In the genomic region with DNA sequence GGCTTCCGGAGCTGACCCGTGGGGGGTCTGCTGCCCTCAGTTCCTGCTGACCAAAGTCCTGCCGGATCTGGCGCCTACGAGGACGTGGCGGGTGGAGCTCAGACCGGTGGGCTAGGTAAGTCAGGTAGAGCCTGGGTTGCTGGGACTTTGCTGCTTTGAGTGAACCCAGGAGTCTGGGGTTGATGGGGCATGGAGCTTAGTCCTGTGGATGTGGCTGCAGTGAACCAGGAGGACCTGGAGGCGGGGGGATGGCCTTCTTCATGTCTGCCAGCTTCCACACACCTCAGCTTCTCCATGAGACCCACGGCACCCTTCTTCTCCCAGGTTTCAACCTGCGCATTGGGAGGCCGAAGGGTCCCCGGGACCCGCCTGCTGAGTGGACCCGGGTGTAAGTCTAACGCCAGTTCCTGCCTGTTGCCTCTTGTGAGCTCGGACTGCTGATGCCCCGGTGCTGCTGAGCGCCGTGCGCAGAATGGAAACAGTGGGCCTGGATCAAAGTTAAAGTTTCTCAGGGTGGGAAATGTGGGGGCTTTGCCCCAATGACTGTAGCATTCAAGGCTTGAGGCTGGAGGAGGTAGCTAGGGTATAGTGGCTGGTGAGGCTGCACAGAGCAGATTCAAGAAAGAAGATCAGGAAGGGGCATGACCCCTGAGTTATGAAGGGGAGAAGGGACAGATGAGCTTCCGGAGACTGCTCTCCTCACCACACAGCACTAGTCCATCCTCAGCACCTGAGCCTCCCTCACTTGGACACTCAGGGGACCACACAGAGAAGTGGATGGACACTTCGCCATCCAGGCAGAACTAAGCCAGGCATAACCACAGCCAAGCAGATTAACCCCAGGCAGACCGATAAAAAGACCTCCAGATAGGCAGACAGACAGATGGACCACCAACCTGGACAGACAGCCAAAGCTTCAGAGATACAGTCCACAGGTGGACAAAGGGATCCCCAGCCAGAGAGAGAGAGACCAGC, we compare ENCODE assay signal across 8 cellular contexts. TPM values are rescaled to one million over a fixed set of nuclear protein-coding genes. Genes with fewer than 3 reads are reported as not detected.
DNase-seq lines count a peak whose midpoint lies in the region; ATAC-seq and TF ChIP-seq lines count a peak whose summit lies in the region.

No MANE protein-coding gene starts in this region.

- ATAC-seq in GM18868 (IDR thresholded peaks at IDR 0.05; ENCODE audit: unreplicated experiment) (peak; percentile 0), IMR-90 (ENCODE audit: low read depth) (peak; percentile 3)

- H3K27ac ChIP-seq in IMR-90 (ENCODE audit: insufficient read depth, low read length) (peak overlapping the region; percentile 78), neural cell (ENCODE audit: low read length) (no peak overlapping the region)

- peak overlapping the region; percentile 53; the same call in 1 of the 3 replicates for H2BK15ac ChIP-seq in IMR-90 (ENCODE audit: low read depth, low read length)

- peak overlapping the region; percentile 65 for H2AK5ac ChIP-seq in IMR-90 (ENCODE audit: low read depth, low read length)

- in situ Hi-C loops in IMR-90 (cut with MboI; ENCODE audit: low sequenced_read_pairs) = loop anchor here (25.0 kb wide), 1 partner anchor 739 kb away; the partner anchor contains the start of gene PLEKHB2

- H2BK20ac ChIP-seq in IMR-90 (ENCODE audit: low read depth, low read length) = no peak overlapping the region

- intact Hi-C loops in IMR-90 (cut with micrococcal nuclease) = loop anchor here (1.0 to 2.0 kb wide), 3 partner anchors 17 to 31 kb away; partner anchors contain the start of genes IMP4 and PTPN18
- intact Hi-C loops in dendritic cell treated with granulocyte-macrophage colony-stimulating factor and Interleukin-4, amounts not matched to agents 40 ng/mL and 50 ng/mL, for 4 days (cut with micrococcal nuclease) = loop anchor here (1.0 kb wide), 3 partner anchors 17 to 31 kb away; partner anchors contain the start of genes IMP4 and PTPN18

- no peaks in the 10 kb centered on the region for H3K9me3 ChIP-seq in IMR-90 (ENCODE audit: control insufficient read depth, insufficient read depth, low read length)
- H3K9me3 ChIP-seq in neural cell (ENCODE audit: low read length) = no peaks in the 10 kb centered on the region

- no peak for TF ChIP-seq RAD21 in IMR-90 (IDR thresholded peaks at IDR 0.05; ENCODE audit: low read length)
- no peak for TF ChIP-seq RAD21 in neural cell (conservative IDR thresholded peaks at IDR 0.05)

- CTCF ChIA-PET in IMR-90 (lab: Yijun Ruan, JAX) = interaction anchor here (1.0 kb wide), 1 partner anchor 31 kb away, joined by 3 read pairs; the partner anchor contains the start of gene IMP4

- H3K27me3 ChIP-seq in IMR-90 (ENCODE audit: control insufficient read depth, insufficient read depth, low read length) = no peaks in the 10 kb centered on the region
- no peaks in the 10 kb centered on the region for H3K27me3 ChIP-seq in neural cell (ENCODE audit: insufficient read depth, low read depth, low read length)

- H3K23ac ChIP-seq in IMR-90 (ENCODE audit: low read depth, low read length) = peak overlapping the region; percentile 92

- peaks cover 15% of the 10 kb centered on the region for H3K9me1 ChIP-seq in IMR-90 (ENCODE audit: insufficient read depth, low read length)

- H3K36me3 ChIP-seq in IMR-90 (ENCODE audit: control insufficient read depth, insufficient read depth, low read length) (peaks cover 12% of the 10 kb centered on the region), neural cell (ENCODE audit: insufficient read depth, low read length) (no peaks in the 10 kb centered on the region)

- H3K27me3 Mint-ChIP-seq in dendritic cell treated with granulocyte-macrophage colony-stimulating factor and Interleukin-4, amounts not matched to agents 40 ng/mL and 50 ng/mL, for 4 days = no peaks in the 10 kb centered on the region

- peaks cover 87% of the 10 kb centered on the region for H3K36me3 Mint-ChIP-seq in dendritic cell treated with granulocyte-macrophage colony-stimulating factor and Interleukin-4, amounts not matched to agents 40 ng/mL and 50 ng/mL, for 4 days (ENCODE audit: low read depth)

- H4K8ac ChIP-seq in IMR-90 (ENCODE audit: low read depth in 2 of 2, low read length in 2 of 2) = peak overlapping the region; percentile 68 to 93

- H4K20me1 ChIP-seq in IMR-90 (ENCODE audit: insufficient read depth, low read length) = no peaks in the 10 kb centered on the region; the same call in 1 of the 2 replicates
- no peaks in the 10 kb centered on the region for H4K20me1 ChIP-seq in neural cell (ENCODE audit: insufficient read depth)

- peak overlapping the region; percentile 95 for H3K4me3 Mint-ChIP-seq in dendritic cell treated with granulocyte-macrophage colony-stimulating factor and Interleukin-4, amounts not matched to agents 40 ng/mL and 50 ng/mL, for 4 days

- DNase-seq in IMR-90 = no peak
- no peak for DNase-seq in NCI-H2081 (lab: John Stamatoyannopoulos, UW)
- DNase-seq in stimulated activated CD4-positive, alpha-beta T cell treated with anti-CD3 and anti-CD28 coated beads, Interleukin-15, amount 100 ng/mL, for 24 hours = no peak
- DNase-seq in NAMALWA (ENCODE audit: low spot score) = no peak
- no peak for DNase-seq in AG08396 (ENCODE audit: low spot score)

- H3K18ac ChIP-seq in IMR-90 (ENCODE audit: low read depth, low read length) = peak overlapping the region; percentile 43

- H2AK9ac ChIP-seq in IMR-90 (replicated peaks; ENCODE audit: low read depth, low read length, poor library complexity) = peak overlapping the region; percentile 100

- peaks cover 33 to 72% of the 10 kb centered on the region in 2 experiments for H3K79me1 ChIP-seq in IMR-90 (ENCODE audit: low read depth in 1 of 2, low read length in 2 of 2)

- H4K91ac ChIP-seq in IMR-90 (ENCODE audit: insufficient read depth, low read depth, low read length) = peak overlapping the region; percentile 90

- peaks cover 94% of the 10 kb centered on the region for H3K4me1 Mint-ChIP-seq in dendritic cell treated with granulocyte-macrophage colony-stimulating factor and Interleukin-4, amounts not matched to agents 40 ng/mL and 50 ng/mL, for 4 days (ENCODE audit: low read depth)

- H3K79me2 ChIP-seq in neural cell (replicated peaks; ENCODE audit: insufficient read depth, low read length) = no peaks in the 10 kb centered on the region

- peak overlapping the region; percentile 94 for H4K5ac ChIP-seq in IMR-90 (ENCODE audit: low read depth, low read length)

- H3K27ac Mint-ChIP-seq in dendritic cell treated with granulocyte-macrophage colony-stimulating factor and Interleukin-4, amounts not matched to agents 40 ng/mL and 50 ng/mL, for 4 days = peak overlapping the region; percentile 98

- POLR2A ChIA-PET in IMR-90 (lab: Charles Lee; ENCODE audit: unreplicated experiment) = interaction anchor here (1.1 kb wide), 1 partner anchor 35 kb away, joined by 3 read pairs; no protein-coding TSS in a partner anchor

- peak overlapping the region; percentile 97 for H3K4ac ChIP-seq in IMR-90 (ENCODE audit: low read depth, low read length)

- no peaks in the 10 kb centered on the region for H3K9me2 ChIP-seq in neural cell (ENCODE audit: insufficient read depth, low read length)

- no peak for TF ChIP-seq EP300 in neural cell (conservative IDR thresholded peaks at IDR 0.05; ENCODE audit: poor library complexity, severe bottlenecking)

- H3K4me1 ChIP-seq in IMR-90 (ENCODE audit: control insufficient read depth, insufficient read depth, low read length) = peaks cover 10% of the 10 kb centered on the region; the same call in 1 of the 2 replicates

- H3K4me2 ChIP-seq in IMR-90 (ENCODE audit: low read depth, low read length) (peak overlapping the region; percentile 90), neural cell (ENCODE audit: low read length) (peak overlapping the region; percentile 19)

- peak overlapping the region; percentile 99 for H2AFZ ChIP-seq in IMR-90 (replicated peaks; ENCODE audit: low read length, poor library complexity)
- H2AFZ ChIP-seq in neural cell (ENCODE audit: low read depth, low read length) = peak overlapping the region; percentile 91

- H3K9ac ChIP-seq in IMR-90 (ENCODE audit: low read depth, low read length) (peak overlapping the region; percentile 81), neural cell (ENCODE audit: low read length) (peak overlapping the region; percentile 75)

- H3K14ac ChIP-seq in IMR-90 (replicated peaks; ENCODE audit: low read depth, low read length) = peak overlapping the region; percentile 94

- H3K56ac ChIP-seq in IMR-90 (ENCODE audit: extremely low read depth, insufficient read depth, low read length) = peak overlapping the region; percentile 90; the same call in 1 of the 2 replicates

- no peak for TF ChIP-seq POLR2A in IMR-90 (IDR thresholded peaks at IDR 0.05; ENCODE audit: low read depth, low read length)

- H2BK5ac ChIP-seq in IMR-90 (ENCODE audit: low read depth, low read length, poor library complexity, severe bottlenecking) = peak overlapping the region; percentile 67

- no peaks in the 10 kb centered on the region for H3K9me3 Mint-ChIP-seq in dendritic cell treated with granulocyte-macrophage colony-stimulating factor and Interleukin-4, amounts not matched to agents 40 ng/mL and 50 ng/mL, for 4 days

- H3F3A ChIP-seq in neural cell (ENCODE audit: insufficient read depth, low read length, poor library complexity, severe bottlenecking) = no peaks in the 10 kb centered on the region

- H2BK120ac ChIP-seq in IMR-90 (ENCODE audit: low read depth, low read length) = peak overlapping the region; percentile 54

- 83% methylated on average over 8 of the region's 24 CpGs; no CpG with 5 or more reads in 1 of the 2 experiments for WGBS in IMR-90 (ENCODE audit: extremely low coverage in 2 of 2, insufficient read length in 1 of 2), 2 experiments

- dilution Hi-C loops in IMR-90 (cut with HindIII; ENCODE audit: low sequenced_read_pairs, unreplicated experiment) = no loop called here

- peak overlapping the region; percentile 79 for H3K4me3 ChIP-seq in IMR-90 (ENCODE audit: insufficient read depth, low read depth, low read length)
- peak overlapping the region; percentile 87 for H3K4me3 ChIP-seq in neural cell (ENCODE audit: low read length)

- BruUV-seq in IMR-90 (replicated peaks; lab: Mats Ljungman, UMichigan) = no TSS peak

- no peak for TF ChIP-seq CTCF in IMR-90 (conservative IDR thresholded peaks at IDR 0.05; ENCODE audit: low read depth, low read length)
- no peak for TF ChIP-seq CTCF in neural cell (IDR thresholded peaks at IDR 0.05; ENCODE audit: poor library complexity, severe bottlenecking)

TF ChIP-seq in neural cell, 6 proteins besides CTCF, POLR2A, EP300 and RAD21 (continues in another document):
- TF ChIP-seq TAF1 (IDR thresholded peaks at IDR 0.05; ENCODE audit: low read depth) = peak; percentile 23

RNA-seq across cellular contexts. Expression of gene PTPN18, which starts 17.3 kb away (rescaled TPM):
- 7.2 and 9.7 TPM in 2 replicates for total RNA-seq in IMR-90 (2012; rRNA removed)
- polyA plus RNA-seq in IMR-90 (2012; rRNA removed) (13.4 and 15.5 TPM in 2 replicates), neural cell (4.2 and 13.3 TPM in 2 replicates)
- polyA plus RNA-seq in IMR-90 (2012; cell fraction: cytosol; rRNA removed) = 8.1 and 12.2 TPM in 2 replicates
- 64.3 and 68.2 TPM in 2 replicates for polyA plus RNA-seq in IMR-90 (2012; cell fraction: nucleus; rRNA removed; ENCODE audit: low replicate concordance)
- polyA minus RNA-seq in neural cell = 8.5 and 10.8 TPM in 2 replicates

RNA-seq across cellular contexts. Expression of gene IMP4, which starts 30.4 kb away (rescaled TPM):
- 127 and 154 TPM in 2 replicates for total RNA-seq in IMR-90 (2012; rRNA removed)
- polyA plus RNA-seq in IMR-90 (2012; rRNA removed) (169 and 187 TPM in 2 replicates), neural cell (78.0 and 81.4 TPM in 2 replicates)
- 158 and 206 TPM in 2 replicates for polyA plus RNA-seq in IMR-90 (2012; cell fraction: cytosol; rRNA removed)
- 143 and 362 TPM in 2 replicates for polyA plus RNA-seq in IMR-90 (2012; cell fraction: nucleus; rRNA removed; ENCODE audit: low replicate concordance)
- polyA minus RNA-seq in neural cell = 49.2 and 51.6 TPM in 2 replicates
